ENCODE assay signal across 1 cellular context in genomic region chr17:43556292-43556691, GRCh38.
TF ChIP-seq lines count a peak whose summit lies in the region.

No MANE protein-coding gene starts in this region.

TF ChIP-seq in K562, 482 proteins besides CTCF, POLR2A, EP300 and RAD21 (continued from another document):
- TF ChIP-seq AFF4 (CRISPR knock-in tag; IDR thresholded peaks at IDR 0.05) = no peak
- peak; percentile 94 for TF ChIP-seq MAFK (IDR thresholded peaks at IDR 0.05; ENCODE audit: low read length)
- TF ChIP-seq FOS (IDR thresholded peaks at IDR 0.05; ENCODE audit: extremely low read depth, insufficient read length) = no peak
- peak; percentile 99 for TF ChIP-seq NFE2 (IDR thresholded peaks at IDR 0.05; ENCODE audit: low read depth)
- TF ChIP-seq CBFB (CRISPR knock-in tag; IDR thresholded peaks at IDR 0.05) = no peak
- peak; percentile 76 for TF ChIP-seq ZFP36 (IDR thresholded peaks at IDR 0.05; ENCODE audit: low read depth, low read length, partially characterized antibody)
- no peak for TF ChIP-seq ATF6 (CRISPR knock-in tag; IDR thresholded peaks at IDR 0.05)
- peak in 1 of 2 experiments; percentile 83; a peak in 3 of 4 replicates for TF ChIP-seq FOXK2 (conservative IDR thresholded peaks at IDR 0.05 in 1 of 2, IDR thresholded peaks at IDR 0.05 in 1 of 2; ENCODE audit: low read depth in 2 of 2)
- peak in 1 of 2 experiments; percentile 54; a peak in 1 of 4 replicates for TF ChIP-seq TBL1XR1 (IDR thresholded peaks at IDR 0.05; ENCODE audit: low read length in 2 of 2)
- no peak for TF ChIP-seq SREBF1 (IDR thresholded peaks at IDR 0.05; ENCODE audit: borderline replicate concordance, low read depth, low read length)
- TF ChIP-seq ZNF445 (CRISPR knock-in tag; IDR thresholded peaks at IDR 0.05; ENCODE audit: low read depth) = no peak
- no peak for TF ChIP-seq ZNF644 (tag; IDR thresholded peaks at IDR 0.05; ENCODE audit: low read depth)
- TF ChIP-seq NFIX (CRISPR knock-in tag; IDR thresholded peaks at IDR 0.05; ENCODE audit: low read depth) = no peak
- peak; percentile 99 for TF ChIP-seq ZNF316 (IDR thresholded peaks at IDR 0.05)
